In genomic region chr9:136525841-136526499, GRCh38 we compare ENCODE assay signal across 10 cellular contexts. TPM values are rescaled to one million over a fixed set of nuclear protein-coding genes. Genes with fewer than 3 reads are reported as not detected.
DNase-seq lines count a peak whose midpoint lies in the region; TF ChIP-seq lines count a peak whose summit lies in the region.
"Had no signal": no experiment of that assay in that cellular context is flagged by ENCODE, and none has a peak within 500 bp of the region (broad histone marks: within the 10 kb centered on the region; RNA-seq: fewer than 3 reads in every experiment).

No MANE protein-coding gene starts in this region.

- H3K4me3 ChIP-seq in liver (ENCODE audit: low read depth in 1 of 3, low read length in 3 of 3) (no peak overlapping the region), stomach smooth muscle (ENCODE audit: low read length in 2 of 2) (peak overlapping the region in 1 of 2 donors; percentile 40)
- H3K4me3 ChIP-seq: lung had no signal

- H3K4me1 ChIP-seq in liver (ENCODE audit: control insufficient read depth in 4 of 4, insufficient read depth in 4 of 4, low read length in 3 of 4) (peaks cover 35 to 78% (median 53%) of the 10 kb centered on the region in 4 donors), stomach smooth muscle (ENCODE audit: control insufficient read depth, insufficient read depth, low read length) (peaks cover 62% of the 10 kb centered on the region)

- TF ChIP-seq RAD21 in liver (IDR thresholded peaks at IDR 0.05) = no peak

- H3K9me3 ChIP-seq in liver (ENCODE audit: control insufficient read depth in 4 of 4, low read length in 3 of 4) (no peaks in the 10 kb centered on the region), stomach smooth muscle (ENCODE audit: control insufficient read depth in 2 of 2, low read length in 2 of 2) (no peaks in the 10 kb centered on the region)

- TF ChIP-seq CTCF in liver (IDR thresholded peaks at IDR 0.05; ENCODE audit: low read depth, low read length, missing input control) = no peak

- no peak overlapping the region for H3K9ac ChIP-seq in liver (ENCODE audit: low read depth in 1 of 2, low read length in 2 of 2)
- H3K9ac ChIP-seq in stomach smooth muscle (ENCODE audit: low read length in 2 of 2) = no peak overlapping the region

- H3K27ac ChIP-seq in liver (ENCODE audit: low read depth in 1 of 2, low read length in 2 of 2) = peak overlapping the region; percentile 12 to 46
- peak overlapping the region; percentile 62 for H3K27ac ChIP-seq in stomach smooth muscle (ENCODE audit: low read length)

- H3K36me3 ChIP-seq in liver (ENCODE audit: control insufficient read depth in 4 of 4, insufficient read depth in 3 of 4, low read depth in 1 of 4, low read length in 3 of 4) = peaks cover 0 to 10% (median 0%) of the 10 kb centered on the region in 4 donors
- H3K36me3 ChIP-seq in stomach smooth muscle (ENCODE audit: control insufficient read depth in 2 of 2, insufficient read depth in 2 of 2, low read length in 2 of 2) = peaks cover 0 to 2% of the 10 kb centered on the region in 2 donors

- DNase-seq in LHCN-M2 (ENCODE audit: low read depth) (peak; percentile 18), cerebellum (ENCODE audit: low spot score) (peak; percentile 34), SW 1271 (lab: John Stamatoyannopoulos, UW) (no peak), AG08395 (ENCODE audit: low spot score) (no peak), NCI-H2081 treated with DMSO at 0.1 percent for 48 hours (lab: John Stamatoyannopoulos, UW) (no peak), dedifferentiated amniotic fluid mesenchymal stem cell (ENCODE audit: extremely low spot score) (no peak)
- DNase-seq: activated CD8-positive, alpha-beta memory T cell treated with anti-CD3 and anti-CD28 coated beads, Interleukin-2, amount 10 ng/mL, durations not matched to agents 7 days and 5 days had no signal

- WGBS in liver = 61% methylated on average over 30 of the region's 30 CpGs

- H3K27me3 ChIP-seq in liver (ENCODE audit: control insufficient read depth in 4 of 4, insufficient read depth in 4 of 4, low read length in 3 of 4) (no peaks in the 10 kb centered on the region), stomach smooth muscle (ENCODE audit: control insufficient read depth in 1 of 2, insufficient read depth in 2 of 2, low read length in 2 of 2) (no peaks in the 10 kb centered on the region)

TF ChIP-seq in liver, 16 proteins besides CTCF, POLR2A, EP300 and RAD21:
- no peak for TF ChIP-seq EGR1 (IDR thresholded peaks at IDR 0.05; ENCODE audit: low read depth in 2 of 2)
- TF ChIP-seq HNF4G (IDR thresholded peaks at IDR 0.05) = no peak
- no peak for TF ChIP-seq RXRA (IDR thresholded peaks at IDR 0.05)
- no peak for TF ChIP-seq TAF1 (conservative IDR thresholded peaks at IDR 0.05)
- TF ChIP-seq JUND (IDR thresholded peaks at IDR 0.05) = no peak
- TF ChIP-seq FOXA2 (IDR thresholded peaks at IDR 0.05) = no peak
- TF ChIP-seq MAX (IDR thresholded peaks at IDR 0.05) = no peak
- TF ChIP-seq, protein P1, sequence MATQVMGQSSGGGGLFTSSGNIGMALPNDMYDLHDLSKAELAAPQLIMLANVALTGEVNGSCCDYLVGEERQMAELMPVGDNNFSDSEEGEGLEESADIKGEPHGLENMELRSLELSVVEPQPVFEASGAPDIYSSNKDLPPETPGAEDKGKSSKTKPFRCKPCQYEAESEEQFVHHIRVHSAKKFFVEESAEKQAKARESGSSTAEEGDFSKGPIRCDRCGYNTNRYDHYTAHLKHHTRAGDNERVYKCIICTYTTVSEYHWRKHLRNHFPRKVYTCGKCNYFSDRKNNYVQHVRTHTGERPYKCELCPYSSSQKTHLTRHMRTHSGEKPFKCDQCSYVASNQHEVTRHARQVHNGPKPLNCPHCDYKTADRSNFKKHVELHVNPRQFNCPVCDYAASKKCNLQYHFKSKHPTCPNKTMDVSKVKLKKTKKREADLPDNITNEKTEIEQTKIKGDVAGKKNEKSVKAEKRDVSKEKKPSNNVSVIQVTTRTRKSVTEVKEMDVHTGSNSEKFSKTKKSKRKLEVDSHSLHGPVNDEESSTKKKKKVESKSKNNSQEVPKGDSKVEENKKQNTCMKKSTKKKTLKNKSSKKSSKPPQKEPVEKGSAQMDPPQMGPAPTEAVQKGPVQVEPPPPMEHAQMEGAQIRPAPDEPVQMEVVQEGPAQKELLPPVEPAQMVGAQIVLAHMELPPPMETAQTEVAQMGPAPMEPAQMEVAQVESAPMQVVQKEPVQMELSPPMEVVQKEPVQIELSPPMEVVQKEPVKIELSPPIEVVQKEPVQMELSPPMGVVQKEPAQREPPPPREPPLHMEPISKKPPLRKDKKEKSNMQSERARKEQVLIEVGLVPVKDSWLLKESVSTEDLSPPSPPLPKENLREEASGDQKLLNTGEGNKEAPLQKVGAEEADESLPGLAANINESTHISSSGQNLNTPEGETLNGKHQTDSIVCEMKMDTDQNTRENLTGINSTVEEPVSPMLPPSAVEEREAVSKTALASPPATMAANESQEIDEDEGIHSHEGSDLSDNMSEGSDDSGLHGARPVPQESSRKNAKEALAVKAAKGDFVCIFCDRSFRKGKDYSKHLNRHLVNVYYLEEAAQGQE (IDR thresholded peaks at IDR 0.05) = no peak
- TF ChIP-seq ATF3 (IDR thresholded peaks at IDR 0.05) = no peak
- TF ChIP-seq HNF4A (conservative IDR thresholded peaks at IDR 0.05) = no peak
- TF ChIP-seq GABPA (IDR thresholded peaks at IDR 0.05 in 1 of 2, conservative IDR thresholded peaks at IDR 0.05 in 1 of 2) = no peak
- TF ChIP-seq YY1 (IDR thresholded peaks at IDR 0.05) = no peak
- TF ChIP-seq NR2F2 (IDR thresholded peaks at IDR 0.05) = no peak
- TF ChIP-seq SP1 (IDR thresholded peaks at IDR 0.05) = no peak
- TF ChIP-seq FOXA1 (IDR thresholded peaks at IDR 0.05) = no peak
- no peak for TF ChIP-seq ZBTB33 (IDR thresholded peaks at IDR 0.05)

RNA-seq across cellular contexts. Expression of gene NOTCH1, which starts 19.9 kb away (rescaled TPM):
- 9.1 and 10.8 TPM in 2 replicates for total RNA-seq in LHCN-M2 (2014; rRNA removed)
- 3.7 TPM for polyA plus RNA-seq in LHCN-M2 (2012)
- 35.2 TPM for total RNA-seq in cerebellum
- 10 to 100 TPM in 1 of 2 donors, 1 to 10 TPM in 1; 9.4 to 22.3 TPM for total RNA-seq in liver
- 1 to 10 TPM; 2.4 to 7.5 TPM for polyA plus RNA-seq in liver

RNA-seq across cellular contexts. Expression of gene SEC16A, which starts 43.1 kb away (rescaled TPM):
- total RNA-seq in LHCN-M2 (2014; rRNA removed) = 25.5 and 28.9 TPM in 2 replicates
- polyA plus RNA-seq in LHCN-M2 (2012) = 35.2 TPM
- 18.4 TPM for total RNA-seq in cerebellum
- total RNA-seq in liver = 10 to 100 TPM; 21.7 to 96.1 TPM
- 10 to 100 TPM; 43.3 to 88.7 TPM for polyA plus RNA-seq in liver

Comparison
In these comparisons a context has a peak if more than half of its experiments do, and no peak if none do; other contexts are left out.
1. DNase-seq: peak in LHCN-M2 (single experiment) and cerebellum (single experiment); none in SW 1271 (0 of 2), AG08395 (single experiment), NCI-H2081 treated with DMSO at 0.1 percent for 48 hours (single experiment) and dedifferentiated amniotic fluid mesenchymal stem cell (single experiment).